ENCODE assay signal across 20 cellular contexts in genomic region chr17:45718791-45719190, GRCh38.
"Had no signal": no experiment of that assay in that cellular context is flagged by ENCODE, and none has a peak within 500 bp of the region (broad histone marks: within the 10 kb centered on the region; RNA-seq: fewer than 3 reads in every experiment).

No MANE protein-coding gene starts in this region.

- ATAC-seq: activated CD8-positive, alpha-beta memory T cell treated with anti-CD3 and anti-CD28 coated beads, Interleukin-2, amount 10 ng/mL, durations not matched to agents 7 days and 5 days; T-helper 17 cell had no signal

- DNase-seq: activated CD4-positive, alpha-beta T cell treated with anti-CD3 and anti-CD28 coated beads for 48 hours; activated CD4-positive, alpha-beta T cell treated with anti-CD3 and anti-CD28 coated beads, Interleukin-2, amount 50 U/mL, for 48 hours; activated CD4-positive, CD25-positive, alpha-beta regulatory T cell treated with anti-CD3 and anti-CD28 coated beads, Interleukin-2, amount 50 U/mL, for 72 hours; activated CD8-positive, alpha-beta memory T cell treated with anti-CD3 and anti-CD28 coated beads, Interleukin-2, amount 10 ng/mL, durations not matched to agents 7 days and 5 days; activated effector memory CD4-positive, alpha-beta T cell treated with Interleukin-2 at 50 U/mL for 16 hours; activated naive CD4-positive, alpha-beta T cell; activated T-cell treated with anti-CD3 and anti-CD28 coated beads, Interleukin-2, amount 50 U/mL, for 24 hours; cerebellar nuclear complex; Kasumi-1; KBM-7; NCI-H1105 treated with DMSO at 0.1 percent for 48 hours; NCI-H1436 treated with DMSO at 0.1 percent for 48 hours; NCI-H187 treated with DMSO at 0.1 percent for 48 hours; NCI-H2081 treated with DMSO at 0.1 percent for 48 hours; NCI-H2171; NCI-H82; NK-92 treated with Interleukin-12 subunit alpha and Interleukin-12 subunit beta, amount 100 ng/mL, for 24 hours; OCI-M1; T-helper 17 cell; T-helper 9 cell had no signal
